Comparison of ENCODE assay signal across 16 cellular contexts in genomic region chr9:38003230-38003629, GRCh38.
DNase-seq lines count a peak whose midpoint lies in the region; ATAC-seq, FAIRE-seq and TF ChIP-seq lines count a peak whose summit lies in the region.
"Had no signal": no experiment of that assay in that cellular context is flagged by ENCODE, and none has a peak within 500 bp of the region (broad histone marks: within the 10 kb centered on the region; RNA-seq: fewer than 3 reads in every experiment).

No MANE protein-coding gene starts in this region.

- H3K9ac ChIP-seq in kidney (ENCODE audit: low read length in 2 of 2) = no peak overlapping the region

- no peaks in the 10 kb centered on the region for H3K36me3 Mint-ChIP-seq in activated CD8-positive, alpha-beta T cell treated with anti-CD3 and anti-CD28 coated beads for 36 hours (ENCODE audit: low read depth)
- H3K36me3 Mint-ChIP-seq: CD8-positive, alpha-beta T cell had no signal

- H3K27ac ChIP-seq in kidney (ENCODE audit: low read depth in 2 of 2, low read length in 2 of 2) (no peak overlapping the region), upper lobe of right lung (no peak overlapping the region)
- H3K27ac ChIP-seq: ascending aorta, tibial nerve had no signal

- no peak overlapping the region for H3K4me3 Mint-ChIP-seq in stimulated activated naive CD8-positive, alpha-beta T cell treated with anti-CD3 and anti-CD28 coated beads, Interleukin-15, amount 100 ng/mL, for 72 hours
- no peak overlapping the region for H3K4me3 Mint-ChIP-seq in activated CD8-positive, alpha-beta T cell treated with anti-CD3 and anti-CD28 coated beads for 36 hours
- H3K4me3 Mint-ChIP-seq: CD8-positive, alpha-beta T cell had no signal

- H3K4me1 Mint-ChIP-seq in stimulated activated naive CD8-positive, alpha-beta T cell treated with anti-CD3 and anti-CD28 coated beads, Interleukin-15, amount 100 ng/mL, for 72 hours = peaks cover 20% of the 10 kb centered on the region
- peaks cover 32% of the 10 kb centered on the region for H3K4me1 Mint-ChIP-seq in activated CD8-positive, alpha-beta T cell treated with anti-CD3 and anti-CD28 coated beads for 36 hours (ENCODE audit: low read depth)

- no peaks in the 10 kb centered on the region for H3K27me3 Mint-ChIP-seq in stimulated activated naive CD8-positive, alpha-beta T cell treated with anti-CD3 and anti-CD28 coated beads, Interleukin-15, amount 100 ng/mL, for 72 hours
- no peaks in the 10 kb centered on the region for H3K27me3 Mint-ChIP-seq in activated CD8-positive, alpha-beta T cell treated with anti-CD3 and anti-CD28 coated beads for 36 hours

- H3K4me1 ChIP-seq in kidney (ENCODE audit: control insufficient read depth in 1 of 2, insufficient read depth in 1 of 2, low read depth in 1 of 2, low read length in 2 of 2) = peaks cover 14 to 28% of the 10 kb centered on the region in 2 donors
- peaks cover 53% of the 10 kb centered on the region for H3K4me1 ChIP-seq in upper lobe of right lung

- POLR2A ChIA-PET in activated CD8-positive, alpha-beta T cell treated with anti-CD3 and anti-CD28 coated beads for 36 hours (lab: Charles Lee) = no interaction called here

- no peaks in the 10 kb centered on the region for H3K27me3 ChIP-seq in upper lobe of right lung
- H3K27me3 ChIP-seq: ascending aorta, tibial nerve had no signal

- peak overlapping the region; percentile 64 to 90 for H3K27ac Mint-ChIP-seq in stimulated activated naive CD8-positive, alpha-beta T cell treated with anti-CD3 and anti-CD28 coated beads, Interleukin-15, amount 100 ng/mL, for 72 hours
- H3K27ac Mint-ChIP-seq in activated CD8-positive, alpha-beta T cell treated with anti-CD3 and anti-CD28 coated beads for 36 hours = no peak overlapping the region
- H3K27ac Mint-ChIP-seq: CD8-positive, alpha-beta T cell had no signal

- no peaks in the 10 kb centered on the region for H3K9me3 ChIP-seq in kidney (ENCODE audit: control insufficient read depth in 1 of 2, low read length in 2 of 2)
- no peaks in the 10 kb centered on the region for H3K9me3 ChIP-seq in upper lobe of right lung
- H3K9me3 ChIP-seq: ascending aorta, tibial nerve had no signal

- no peaks in the 10 kb centered on the region for H3K9me3 Mint-ChIP-seq in stimulated activated naive CD8-positive, alpha-beta T cell treated with anti-CD3 and anti-CD28 coated beads, Interleukin-15, amount 100 ng/mL, for 72 hours
- no peaks in the 10 kb centered on the region for H3K9me3 Mint-ChIP-seq in activated CD8-positive, alpha-beta T cell treated with anti-CD3 and anti-CD28 coated beads for 36 hours
- H3K9me3 Mint-ChIP-seq: CD8-positive, alpha-beta T cell had no signal

- intact Hi-C loops in activated CD8-positive, alpha-beta T cell treated with anti-CD3 and anti-CD28 coated beads for 36 hours (cut with micrococcal nuclease) = no loop called here
- intact Hi-C loops in kidney (cut with DNase I) (no loop called here), upper lobe of right lung (cut with DNase I) (no loop called here)

- H3K4me3 ChIP-seq in kidney (ENCODE audit: low read length in 2 of 2) (no peak overlapping the region), upper lobe of right lung (no peak overlapping the region)
- H3K4me3 ChIP-seq: ascending aorta, tibial nerve had no signal

- TF ChIP-seq POLR2A in H54 (IDR thresholded peaks at IDR 0.05; ENCODE audit: low read depth, low read length) = no peak

- H3K36me3 ChIP-seq in kidney (ENCODE audit: control insufficient read depth in 1 of 2, insufficient read depth in 2 of 2, low read length in 2 of 2) (no peaks in the 10 kb centered on the region), upper lobe of right lung (no peaks in the 10 kb centered on the region)
- H3K36me3 ChIP-seq: ascending aorta, tibial nerve had no signal

- CTCF ChIA-PET in activated CD8-positive, alpha-beta T cell treated with anti-CD3 and anti-CD28 coated beads for 36 hours (lab: Charles Lee) = no interaction called here

- peak; percentile 46 for ATAC-seq in stimulated activated naive CD8-positive, alpha-beta T cell treated with anti-CD3 and anti-CD28 coated beads, Interleukin-15, amount 100 ng/mL, for 72 hours
- ATAC-seq in stimulated activated naive CD8-positive, alpha-beta T cell treated with anti-CD3 and anti-CD28 coated beads, Interleukin-15, Interleukin-2, amounts not matched to agents 100 U/mL and 50 U/mL, for 24 hours = no peak
- ATAC-seq in activated CD8-positive, alpha-beta T cell treated with anti-CD3 and anti-CD28 coated beads for 36 hours = peak; percentile 19
- ATAC-seq in upper lobe of right lung = peak; percentile 44
- ATAC-seq: CD8-positive, alpha-beta T cell; right cardiac atrium had no signal

- no peak for TF ChIP-seq CTCF in activated CD8-positive, alpha-beta T cell treated with anti-CD3 and anti-CD28 coated beads for 36 hours (IDR thresholded peaks at IDR 0.05)
- TF ChIP-seq CTCF in kidney (IDR thresholded peaks at IDR 0.05; ENCODE audit: borderline replicate concordance, extremely low read depth, insufficient read depth) (no peak), upper lobe of right lung (IDR thresholded peaks at IDR 0.05) (no peak)

- DNase-seq in stimulated activated naive CD8-positive, alpha-beta T cell treated with anti-CD3 and anti-CD28 coated beads, Interleukin-15, amount 100 ng/mL, for 72 hours = peak; percentile 9 to 13
- no peak for DNase-seq in stimulated activated naive CD8-positive, alpha-beta T cell treated with anti-CD3 and anti-CD28 coated beads, Interleukin-15, Interleukin-2, amounts not matched to agents 100 U/mL and 50 U/mL, for 24 hours
- DNase-seq in activated CD8-positive, alpha-beta T cell treated with anti-CD3 and anti-CD28 coated beads for 36 hours = peak; percentile 24
- peak; percentile 49 for DNase-seq in kidney
- DNase-seq in upper lobe of right lung = no peak
- DNase-seq in kidney tubule cell (ENCODE audit: low spot score) = no peak
- no peak for DNase-seq in H54 (ENCODE audit: insufficient read length, low spot score)
- DNase-seq in SKM-1 (lab: John Stamatoyannopoulos, UW; ENCODE audit: unreplicated experiment) = no peak
- DNase-seq: activated CD4-positive, CD25-positive, alpha-beta regulatory T cell; activated naive CD4-positive, alpha-beta T cell; NCI-H526; SHP77 treated with DMSO at 0.1 percent for 48 hours had no signal

- no peak for FAIRE-seq in kidney (lab: Jason Lieb, UNC)
- no peak for FAIRE-seq in H54 (lab: Jason Lieb, UNC)

Comparison
In these comparisons a context has a peak if more than half of its experiments do, and no peak if none do; other contexts are left out.
1. DNase-seq: peak in stimulated activated naive CD8-positive, alpha-beta T cell treated with anti-CD3 and anti-CD28 coated beads, Interleukin-15, amount 100 ng/mL, for 72 hours (2 of 2), activated CD8-positive, alpha-beta T cell treated with anti-CD3 and anti-CD28 coated beads for 36 hours (single experiment) and kidney (single experiment); none in stimulated activated naive CD8-positive, alpha-beta T cell treated with anti-CD3 and anti-CD28 coated beads, Interleukin-15, Interleukin-2, amounts not matched to agents 100 U/mL and 50 U/mL, for 24 hours (single experiment), upper lobe of right lung (single experiment), kidney tubule cell (single experiment), H54 (single experiment) and SKM-1 (single experiment).